ENCODE assay signal across 21 cellular contexts in the genomic region with DNA sequence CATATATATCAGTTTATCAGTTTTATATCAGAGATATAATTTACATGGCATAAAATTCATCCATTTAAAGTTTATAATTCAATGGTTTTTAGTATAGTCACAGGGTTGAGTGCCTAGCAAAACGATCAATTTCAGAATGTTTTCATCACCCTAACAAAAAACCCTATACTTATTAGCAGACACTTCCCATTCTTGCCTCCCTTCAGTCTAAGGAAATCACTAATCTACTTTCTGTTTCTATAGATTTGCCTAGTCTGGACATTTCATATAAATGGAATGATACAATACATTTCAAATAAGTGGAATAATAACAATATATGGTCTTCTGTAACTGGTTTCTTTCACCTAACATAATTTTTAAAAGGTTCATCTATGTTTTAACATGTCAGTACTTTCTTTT. TPM values are rescaled to one million over a fixed set of nuclear protein-coding genes. Genes with fewer than 3 reads are reported as not detected.
A peak's percentile ranks its signal among the peaks of the same experiment; 100 is the strongest.
DNase-seq lines count a peak whose midpoint lies in the region; ATAC-seq and TF ChIP-seq lines count a peak whose summit lies in the region.
"Had no signal": no experiment of that assay in that cellular context is flagged by ENCODE, and none has a peak within 500 bp of the region (broad histone marks: within the 10 kb centered on the region; RNA-seq: fewer than 3 reads in every experiment).

No MANE protein-coding gene starts in this region.

- H3K27ac ChIP-seq in CD8-positive, alpha-beta T cell (ENCODE audit: low read depth, low read length): no peak overlapping the region
- H3K27ac ChIP-seq in psoas muscle: no peak overlapping the region
- H3K27ac ChIP-seq: BLaER1, SJSA1 had no signal

- no peaks in the 10 kb centered on the region for H3K9me3 Mint-ChIP-seq in CD8-positive, alpha-beta T cell
- no peaks in the 10 kb centered on the region for H3K9me3 Mint-ChIP-seq in activated B cell treated with CpG ODN at 0.5 μM for 24 hours
- peaks cover 1 to 5% of the 10 kb centered on the region in 2 donors for H3K9me3 Mint-ChIP-seq in stimulated activated naive B cell treated with anti-CD40 and anti-IgM and Interleukin-4, amounts not matched to agents 10 μg/mL and 1 μg/mL and 100 μg/mL, for 72 hours
- H3K9me3 Mint-ChIP-seq: CD8-positive, alpha-beta memory T cell had no signal

- intact Hi-C loops in CD8-positive, alpha-beta T cell (cut with DNase I, micrococcal nuclease): loop anchor here in 1 of 2 experiments (5.0 kb wide), 1 partner anchor 1104 kb away; a partner anchor contains a TSS
- intact Hi-C loops in activated B cell treated with CpG ODN at 0.5 μM for 24 hours (cut with micrococcal nuclease) (loop anchor here (1.0 kb wide), 1 partner anchor 9 kb away; no protein-coding TSS in a partner anchor), mucosa of descending colon (cut with DNase I, micrococcal nuclease) (no loop called here), psoas muscle (cut with DNase I) (no loop called here)

- no peak overlapping the region for H3K4me3 Mint-ChIP-seq in CD8-positive, alpha-beta T cell
- no peak overlapping the region for H3K4me3 Mint-ChIP-seq in activated B cell treated with CpG ODN at 0.5 μM for 24 hours
- H3K4me3 Mint-ChIP-seq in stimulated activated naive B cell treated with anti-CD40 and anti-IgM and Interleukin-4, amounts not matched to agents 10 μg/mL and 1 μg/mL and 100 μg/mL, for 72 hours: no peak overlapping the region
- H3K4me3 Mint-ChIP-seq: CD8-positive, alpha-beta memory T cell; T-helper 17 cell had no signal

- no peaks in the 10 kb centered on the region for H3K36me3 ChIP-seq in CD8-positive, alpha-beta T cell (ENCODE audit: insufficient read depth, low read length)
- H3K36me3 ChIP-seq in mucosa of descending colon (ENCODE audit: low read depth): no peaks in the 10 kb centered on the region
- H3K36me3 ChIP-seq in psoas muscle (ENCODE audit: insufficient read depth in 1 of 2, low read depth in 1 of 2): no peaks in the 10 kb centered on the region
- H3K36me3 ChIP-seq: BLaER1, SJSA1 had no signal

- CTCF ChIA-PET in CD8-positive, alpha-beta T cell (lab: Charles Lee): no interaction called here
- CTCF ChIA-PET in activated B cell treated with CpG ODN at 0.5 μM for 24 hours (lab: Charles Lee): no interaction called here

- peaks cover 69% of the 10 kb centered on the region for H3K4me1 Mint-ChIP-seq in CD8-positive, alpha-beta T cell (ENCODE audit: low read depth)
- H3K4me1 Mint-ChIP-seq in activated B cell treated with CpG ODN at 0.5 μM for 24 hours: peaks cover 77% of the 10 kb centered on the region
- peaks cover 25 to 56% of the 10 kb centered on the region in 2 donors for H3K4me1 Mint-ChIP-seq in stimulated activated naive B cell treated with anti-CD40 and anti-IgM and Interleukin-4, amounts not matched to agents 10 μg/mL and 1 μg/mL and 100 μg/mL, for 72 hours

- POLR2A ChIA-PET in CD8-positive, alpha-beta T cell (lab: Charles Lee): no interaction called here
- POLR2A ChIA-PET in activated B cell treated with CpG ODN at 0.5 μM for 24 hours (lab: Charles Lee): interaction anchor here (1.8 kb wide), 1 partner anchor 30 kb away, joined by 5 read pairs; no protein-coding TSS in a partner anchor

- ATAC-seq in CD8-positive, alpha-beta T cell: no peak
- no peak for ATAC-seq in activated B cell treated with CpG ODN at 0.5 μM for 24 hours (ENCODE audit: low read depth)
- no peak for ATAC-seq in stimulated activated naive B cell treated with anti-CD40 and anti-IgM and Interleukin-4, amounts not matched to agents 10 μg/mL and 1 μg/mL and 100 μg/mL, for 72 hours (replicated peaks)
- ATAC-seq in mucosa of descending colon: no peak
- no peak for ATAC-seq in psoas muscle
- ATAC-seq: Right ventricle myocardium inferior, T-helper 17 cell had no signal

- H3K27me3 ChIP-seq in CD8-positive, alpha-beta T cell (ENCODE audit: insufficient read depth, low read length): no peaks in the 10 kb centered on the region
- H3K27me3 ChIP-seq in psoas muscle (ENCODE audit: insufficient read depth in 3 of 3, low read length in 2 of 3): no peaks in the 10 kb centered on the region
- H3K27me3 ChIP-seq: BLaER1, SJSA1 had no signal

- H3K9me3 ChIP-seq in CD8-positive, alpha-beta T cell (ENCODE audit: low read length): no peaks in the 10 kb centered on the region
- H3K9me3 ChIP-seq in mucosa of descending colon (no peaks in the 10 kb centered on the region), psoas muscle (no peaks in the 10 kb centered on the region)
- H3K9me3 ChIP-seq: BLaER1, SJSA1 had no signal

- H3K36me3 Mint-ChIP-seq in CD8-positive, alpha-beta T cell: peaks cover 17% of the 10 kb centered on the region
- H3K36me3 Mint-ChIP-seq in activated B cell treated with CpG ODN at 0.5 μM for 24 hours (ENCODE audit: low read depth): peaks cover 1% of the 10 kb centered on the region
- H3K36me3 Mint-ChIP-seq in stimulated activated naive B cell treated with anti-CD40 and anti-IgM and Interleukin-4, amounts not matched to agents 10 μg/mL and 1 μg/mL and 100 μg/mL, for 72 hours: peaks cover 3 to 14% of the 10 kb centered on the region in 2 donors

- H3K27ac Mint-ChIP-seq in CD8-positive, alpha-beta T cell: peak overlapping the region; percentile 71
- peak overlapping the region; percentile 69 for H3K27ac Mint-ChIP-seq in activated B cell treated with CpG ODN at 0.5 μM for 24 hours
- peak overlapping the region; percentile 42 for H3K27ac Mint-ChIP-seq in stimulated activated naive B cell treated with anti-CD40 and anti-IgM and Interleukin-4, amounts not matched to agents 10 μg/mL and 1 μg/mL and 100 μg/mL, for 72 hours
- H3K27ac Mint-ChIP-seq: T-helper 17 cell had no signal

- WGBS in psoas muscle, 3 donors: 92 to 97% (median 93%) methylated on average over 1 of the region's 1 CpG

- H3K27me3 Mint-ChIP-seq in CD8-positive, alpha-beta T cell (ENCODE audit: low read depth): no peaks in the 10 kb centered on the region
- no peaks in the 10 kb centered on the region for H3K27me3 Mint-ChIP-seq in activated B cell treated with CpG ODN at 0.5 μM for 24 hours
- H3K27me3 Mint-ChIP-seq in stimulated activated naive B cell treated with anti-CD40 and anti-IgM and Interleukin-4, amounts not matched to agents 10 μg/mL and 1 μg/mL and 100 μg/mL, for 72 hours: no peaks in the 10 kb centered on the region
- H3K27me3 Mint-ChIP-seq: CD8-positive, alpha-beta memory T cell; T-helper 17 cell had no signal

- TF ChIP-seq CTCF in CD8-positive, alpha-beta T cell (IDR thresholded peaks at IDR 0.05): no peak
- no peak for TF ChIP-seq CTCF in activated B cell treated with CpG ODN at 0.5 μM for 24 hours (IDR thresholded peaks at IDR 0.05)
- no peak for TF ChIP-seq CTCF in mucosa of descending colon (IDR thresholded peaks at IDR 0.05)
- TF ChIP-seq CTCF in psoas muscle (IDR thresholded peaks at IDR 0.05): no peak

- H3K4me3 ChIP-seq in CD8-positive, alpha-beta T cell (ENCODE audit: low read depth, low read length): no peak overlapping the region
- H3K4me3 ChIP-seq in mucosa of descending colon (no peak overlapping the region), psoas muscle (no peak overlapping the region)
- H3K4me3 ChIP-seq: BLaER1, SJSA1 had no signal

- no peak for DNase-seq in CD8-positive, alpha-beta T cell
- DNase-seq in MV-4-11 (lab: John Stamatoyannopoulos, UW) (peak; percentile 39), activated B cell treated with CpG ODN at 0.5 μM for 24 hours (no peak), mucosa of descending colon (no peak), psoas muscle (no peak)
- no peak for DNase-seq in stimulated activated naive B cell treated with anti-CD40 and anti-IgM and Interleukin-4, amounts not matched to agents 10 μg/mL and 1 μg/mL and 100 μg/mL, for 72 hours
- no peak for DNase-seq in activated effector memory CD4-positive, alpha-beta T cell treated with anti-CD3 and anti-CD28 coated beads, Interleukin-2, amount 50 U/mL, for 16 hours
- DNase-seq: Calu3; CD8-positive, alpha-beta memory T cell; DMS153; GDM1; Kasumi-1; NCI-H1436; NCI-H2029; NCI-H2227 treated with DMSO at 0.1 percent for 48 hours; NCI-H510A treated with DMSO at 0.1 percent for 48 hours; NCI-H774; T-helper 17 cell had no signal

- peaks cover 45% of the 10 kb centered on the region for H3K4me1 ChIP-seq in CD8-positive, alpha-beta T cell (ENCODE audit: insufficient read depth, low read length)
- H3K4me1 ChIP-seq in mucosa of descending colon (ENCODE audit: low read depth) (no peaks in the 10 kb centered on the region), psoas muscle (peaks cover 36% of the 10 kb centered on the region)
- H3K4me1 ChIP-seq: SJSA1 had no signal

RNA-seq across cellular contexts. Expression of a gene that starts 9.6 kb away (rescaled TPM):
- total RNA-seq in CD8-positive, alpha-beta T cell: 10 to 100 TPM; 49.5 to 49.6 TPM
- total RNA-seq in activated B cell treated with CpG ODN at 0.5 μM for 24 hours (88.8 and 96.5 TPM in 2 replicates), mucosa of descending colon (10 to 100 TPM; 32.3 to 54.7 (median 38.2) TPM), psoas muscle (10 to 100 TPM; 30.4 to 62.8 (median 45.4) TPM)
- polyA plus RNA-seq in psoas muscle: 10 to 100 TPM in 1 of 3 donors, 1 to 10 TPM in 2; 4.1 to 12.4 (median 4.3) TPM

RNA-seq across cellular contexts. Expression of a gene that starts 50.0 kb away (rescaled TPM):
- total RNA-seq in CD8-positive, alpha-beta T cell: 10 to 100 TPM; 46.5 to 49.9 TPM
- total RNA-seq in activated B cell treated with CpG ODN at 0.5 μM for 24 hours (63.1 and 80.9 TPM in 2 replicates), mucosa of descending colon (10 to 100 TPM; 16.1 to 44.8 (median 19.5) TPM), psoas muscle (1 to 10 TPM; 3.0 to 6.4 (median 3.2) TPM)
- 1 to 10 TPM in 1 of 3 donors, under 1 TPM in 2; 0.23 to 4.4 (median 0.55) TPM for polyA plus RNA-seq in psoas muscle
